In the genomic region with DNA sequence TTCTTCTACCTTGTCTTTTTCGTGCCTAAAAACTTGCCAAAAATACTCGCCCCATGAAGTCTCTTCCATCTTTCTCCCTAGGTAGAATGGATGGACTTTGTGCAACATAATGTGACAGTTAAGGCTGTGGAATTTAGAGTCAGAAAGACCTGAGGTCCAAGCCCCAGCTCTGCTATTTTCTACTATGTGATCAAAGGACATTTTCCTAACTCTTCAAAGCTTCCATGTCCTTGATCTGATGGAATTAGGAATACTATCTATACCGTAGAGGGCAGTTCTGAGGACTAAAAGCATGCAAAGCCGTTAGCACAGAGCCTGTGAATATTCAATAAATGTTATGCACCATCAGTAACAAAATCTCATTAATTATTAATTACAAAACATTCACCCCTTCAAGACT, we compare ENCODE assay signal across 18 cellular contexts. TPM values are rescaled to one million over a fixed set of nuclear protein-coding genes. Genes with fewer than 3 reads are reported as not detected.
"Had no signal": no experiment of that assay in that cellular context is flagged by ENCODE, and none has a peak within 500 bp of the region (broad histone marks: within the 10 kb centered on the region; RNA-seq: fewer than 3 reads in every experiment).

No MANE protein-coding gene starts in this region.

- ATAC-seq: left lobe of liver, pancreas had no signal

- H3K9me3 ChIP-seq: adrenal gland, neutrophil, pancreas, tibial nerve, uterus had no signal

- H3K27ac ChIP-seq: adrenal gland, neutrophil, pancreas, tibial nerve, uterus, WERI-Rb-1 had no signal

- H2AFZ ChIP-seq: hepatocyte had no signal

- H3K4me2 ChIP-seq: hepatocyte had no signal

- H3K4me3 ChIP-seq: adrenal gland, hepatocyte, pancreas, tibial nerve, uterus had no signal

- H3K4me3 Mint-ChIP-seq: activated CD4-positive, alpha-beta memory T cell treated with anti-CD3 and anti-CD28 coated beads for 36 hours had no signal

- H3K27ac Mint-ChIP-seq: activated CD4-positive, alpha-beta memory T cell treated with anti-CD3 and anti-CD28 coated beads for 36 hours had no signal

- H3K27me3 Mint-ChIP-seq: activated CD4-positive, alpha-beta memory T cell treated with anti-CD3 and anti-CD28 coated beads for 36 hours had no signal

- DNase-seq: activated CD4-positive, alpha-beta memory T cell treated with anti-CD3 and anti-CD28 coated beads for 36 hours; activated CD4-positive, alpha-beta T cell treated with anti-CD3 and anti-CD28 coated beads for 1 hour; activated naive CD4-positive, alpha-beta T cell treated with anti-CD3 and anti-CD28 coated beads, Interleukin-2, amount 50 U/mL, for 16 hours; adrenal gland; dermis blood vessel endothelial cell; effector memory CD4-positive, alpha-beta T cell; foreskin fibroblast; mammary epithelial cell; pancreas; stimulated activated naive CD4-positive, alpha-beta T cell; substantia nigra; SW 1271; uterus; WERI-Rb-1 had no signal

- H3K27me3 ChIP-seq: adrenal gland, hepatocyte, neutrophil, pancreas, tibial nerve, uterus had no signal

- H3K9me3 Mint-ChIP-seq: activated CD4-positive, alpha-beta memory T cell treated with anti-CD3 and anti-CD28 coated beads for 36 hours had no signal

- H3K36me3 ChIP-seq: pancreas, uterus had no signal

RNA-seq across cellular contexts. Expression of gene MYO7B, which starts 24.4 kb away (rescaled TPM):
- total RNA-seq: dermis blood vessel endothelial cell, mammary epithelial cell had no signal
- polyA plus RNA-seq: mammary epithelial cell had no signal
